7 cellular contexts compared by ENCODE assay signal in the genomic region with DNA sequence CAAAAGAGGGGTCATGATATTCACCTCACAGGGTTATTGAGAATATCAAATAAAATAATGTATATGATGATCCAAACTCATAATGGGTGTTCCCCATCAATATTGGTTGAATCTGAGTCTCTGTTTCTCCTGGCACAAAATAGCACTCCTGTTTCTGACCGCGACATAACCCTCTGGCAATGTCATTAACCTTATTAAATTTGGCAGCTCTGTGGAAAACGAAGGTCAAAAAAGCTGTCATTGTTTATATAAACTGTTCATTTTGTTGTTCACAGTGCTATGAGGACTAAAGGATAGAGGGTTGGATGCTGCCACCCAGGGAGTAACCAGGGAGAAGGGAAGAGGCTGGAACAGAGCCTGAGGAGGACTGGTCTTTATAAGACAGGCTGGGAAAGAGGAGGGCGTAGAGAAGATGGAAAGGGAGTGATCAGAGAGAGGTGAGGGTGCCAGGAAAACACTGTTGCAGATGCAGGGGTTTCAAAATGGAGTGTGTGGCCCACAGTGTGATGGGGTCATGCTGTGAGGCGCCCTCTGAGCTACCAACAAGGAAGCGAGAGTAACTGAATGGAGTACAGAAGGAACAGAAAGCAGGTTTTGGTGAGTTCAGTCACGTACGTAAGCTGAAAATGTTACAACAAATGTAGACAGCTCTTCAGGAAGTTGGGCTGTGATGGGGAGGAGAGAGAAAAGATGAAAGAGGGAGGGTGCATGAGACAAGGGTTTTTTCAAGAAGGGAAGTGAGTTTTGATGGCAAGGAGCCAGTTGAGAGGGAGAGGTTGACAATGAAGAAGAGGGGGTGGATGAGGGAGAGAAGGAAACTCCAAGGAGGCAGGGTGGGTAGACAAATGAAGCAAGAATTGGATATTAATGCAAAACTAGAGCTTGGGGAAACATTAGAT.
DNase-seq lines count a peak whose midpoint lies in the region; ATAC-seq and TF ChIP-seq lines count a peak whose summit lies in the region.

No MANE protein-coding gene starts in this region.

- no peaks in the 10 kb centered on the region for H3K9me3 ChIP-seq in tibial nerve

- H3K27me3 ChIP-seq in tibial nerve: no peaks in the 10 kb centered on the region

- ATAC-seq in GM18873 (IDR thresholded peaks at IDR 0.05; ENCODE audit: low FRiP score, unreplicated experiment) (peak; percentile 99), HG02610 (IDR thresholded peaks at IDR 0.05; ENCODE audit: unreplicated experiment) (peak; percentile 97)

- WGBS in tibial nerve, 2 donors: 58 to 63% methylated on average over 8 of the region's 8 CpGs

- TF ChIP-seq CTCF in NB4 (IDR thresholded peaks at IDR 0.05; ENCODE audit: low read depth, low read length): no peak
- TF ChIP-seq CTCF in tibial nerve (IDR thresholded peaks at IDR 0.05): no peak

- no peaks in the 10 kb centered on the region for H3K36me3 ChIP-seq in tibial nerve

- TF ChIP-seq POLR2A in NB4 (IDR thresholded peaks at IDR 0.05; ENCODE audit: extremely low read depth, insufficient read length) (no peak), tibial nerve (IDR thresholded peaks at IDR 0.05) (no peak)

- peak in 1 of 2 donors; percentile 50 for TF ChIP-seq EP300 in tibial nerve (IDR thresholded peaks at IDR 0.05)

- DNase-seq in NB4 (ENCODE audit: low read depth) (peak; percentile 58), tibial nerve (ENCODE audit: low spot score in 2 of 2) (peak in 1 of 2 donors; percentile 41), NCI-H446 (lab: John Stamatoyannopoulos, UW) (no peak), NCI-H446 treated with DMSO at 0.1 percent for 48 hours (lab: John Stamatoyannopoulos, UW) (no peak)
- DNase-seq in effector CD4-positive, alpha-beta T cell: peak; percentile 38

- H3K27ac ChIP-seq in tibial nerve: peak overlapping the region in 3 of 4 donors; percentile 48 to 64 (median 54)

- H3K4me1 ChIP-seq in tibial nerve: peaks cover 0 to 61% (median 15%) of the 10 kb centered on the region in 4 donors

- H3K4me3 ChIP-seq in NB4 (ENCODE audit: low read depth, low read length): no peak overlapping the region
- H3K4me3 ChIP-seq in tibial nerve: peak overlapping the region in 1 of 4 donors; percentile 1

Comparison
In these comparisons a context has a peak if more than half of its experiments do, and no peak if none do; other contexts are left out.
1. DNase-seq: peak in NB4 (single experiment) and effector CD4-positive, alpha-beta T cell (single experiment); none in NCI-H446 (0 of 2) and NCI-H446 treated with DMSO at 0.1 percent for 48 hours (single experiment).